In the genomic region with DNA sequence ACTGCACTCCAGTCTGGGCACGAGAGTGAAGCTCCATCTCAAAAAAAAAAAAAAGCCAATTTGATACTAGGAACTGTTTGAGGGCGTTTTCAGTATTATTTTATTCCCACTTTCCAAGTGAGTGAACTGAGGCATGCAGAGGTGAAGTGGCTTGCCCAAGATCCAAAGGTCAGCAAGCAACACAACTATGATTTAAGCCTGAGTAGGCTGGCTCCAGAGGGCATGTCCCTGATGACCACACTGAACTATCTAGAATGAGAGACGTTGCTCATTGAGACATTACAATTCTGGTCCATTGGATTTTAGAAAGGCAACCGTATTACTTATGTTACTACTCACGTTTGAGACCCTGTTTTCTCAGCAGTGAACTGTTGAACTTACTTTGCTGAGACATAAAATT, we compare ENCODE assay signal across 22 cellular contexts.
"Had no signal": no experiment of that assay in that cellular context is flagged by ENCODE, and none has a peak within 500 bp of the region (broad histone marks: within the 10 kb centered on the region; RNA-seq: fewer than 3 reads in every experiment).

No MANE protein-coding gene starts in this region.

- H3K27me3 Mint-ChIP-seq: IgD-negative memory B cell had no signal

- H3K4me1 ChIP-seq: SJCRH30 had no signal

- H3K36me3 ChIP-seq: SJCRH30 had no signal

- H3K27ac ChIP-seq: HL-60, KMS-11, SJCRH30 had no signal

- H3K4me3 Mint-ChIP-seq: IgD-negative memory B cell had no signal

- H3K9me3 ChIP-seq: SJCRH30 had no signal

- H3K4me3 ChIP-seq: K562, SJCRH30 had no signal

- H3K27ac Mint-ChIP-seq: IgD-negative memory B cell had no signal

- H3K27me3 ChIP-seq: SJCRH30 had no signal

- ATAC-seq: K562, Right ventricle myocardium inferior, SK-N-SH treated with all-trans-retinoic acid at 6 μM for 48 hours had no signal

- DNase-seq: Kasumi-1, MM.1S, NCI-H1092 treated with DMSO at 0.1 percent for 48 hours, NCI-H1436, NCI-H187, NCI-H2029, NCI-H2081 treated with DMSO at 0.1 percent for 48 hours, NCI-H2171, NCI-H226, NCI-H446, NCI-H510A, NCI-H524 treated with DMSO at 0.1 percent for 48 hours, NCI-H69, NCI-H774, SHP77 treated with DMSO at 0.1 percent for 48 hours, SJCRH30 had no signal
